In genomic region chr5:119063579-119064379, GRCh38 we compare ENCODE assay signal across 1 cellular context.
A peak's percentile ranks its signal among the peaks of the same experiment; 100 is the strongest.
TF ChIP-seq lines count a peak whose summit lies in the region.

No MANE protein-coding gene starts in this region.

TF ChIP-seq in K562, 482 proteins besides CTCF, POLR2A, EP300 and RAD21 (continued from another document and continues in another):
- no peak for TF ChIP-seq POLR2H (tag; IDR thresholded peaks at IDR 0.05; ENCODE audit: low read depth)
- no peak for TF ChIP-seq HMGN3 (IDR thresholded peaks at IDR 0.05; ENCODE audit: borderline replicate concordance, extremely low read depth, insufficient read length, low read depth, low read length)
- no peak for TF ChIP-seq ZNF134 (CRISPR knock-in tag; conservative IDR thresholded peaks at IDR 0.05)
- no peak for TF ChIP-seq CREM (IDR thresholded peaks at IDR 0.05; ENCODE audit: low read depth)
- peak; percentile 59 for TF ChIP-seq MEIS2 (IDR thresholded peaks at IDR 0.05; ENCODE audit: partially characterized antibody)
- TF ChIP-seq ZNF124 (CRISPR knock-in tag; IDR thresholded peaks at IDR 0.05) = no peak
- TF ChIP-seq SRSF3 (IDR thresholded peaks at IDR 0.05; ENCODE audit: insufficient read depth, low read length) = no peak
- TF ChIP-seq SIRT6 (IDR thresholded peaks at IDR 0.05; ENCODE audit: low read depth, low read length) = no peak
- peak; percentile 88 for TF ChIP-seq EGR1 (conservative IDR thresholded peaks at IDR 0.05)
- peak in 1 of 2 experiments; percentile 71; a peak in 1 of 4 replicates for TF ChIP-seq RCOR1 (IDR thresholded peaks at IDR 0.05; ENCODE audit: borderline replicate concordance in 1 of 2, low read depth in 2 of 2, low read length in 2 of 2)
- TF ChIP-seq TOE1 (IDR thresholded peaks at IDR 0.05; ENCODE audit: borderline replicate concordance) = no peak
- TF ChIP-seq TOE1 (CRISPR knock-in tag; IDR thresholded peaks at IDR 0.05; ENCODE audit: borderline replicate concordance, low read depth) = no peak
- TF ChIP-seq ZNF354B (CRISPR knock-in tag; IDR thresholded peaks at IDR 0.05) = no peak
- TF ChIP-seq HMG20A (CRISPR knock-in tag; conservative IDR thresholded peaks at IDR 0.05) = no peak
- no peak for TF ChIP-seq ZNF41 (CRISPR knock-in tag; conservative IDR thresholded peaks at IDR 0.05)
- TF ChIP-seq CBX5 (IDR thresholded peaks at IDR 0.05; ENCODE audit: borderline replicate concordance, low read depth) = no peak
- TF ChIP-seq NFYB (IDR thresholded peaks at IDR 0.05; ENCODE audit: extremely low read depth, insufficient read length) = no peak
- peak; percentile 25; the same call in 1 of the 2 replicates for TF ChIP-seq JUND (IDR thresholded peaks at IDR 0.05; ENCODE audit: borderline replicate concordance, low read depth, low read length)
- TF ChIP-seq JUND (tag; IDR thresholded peaks at IDR 0.05; ENCODE audit: borderline replicate concordance, low read depth, low read length) = no peak
- no peak for TF ChIP-seq HINFP (tag; conservative IDR thresholded peaks at IDR 0.05; ENCODE audit: low read depth)
- TF ChIP-seq CEBPG (CRISPR knock-in tag; IDR thresholded peaks at IDR 0.05) = no peak
- TF ChIP-seq CEBPG (tag; conservative IDR thresholded peaks at IDR 0.05 in 1 of 2, IDR thresholded peaks at IDR 0.05 in 1 of 2) = peak in 1 of 2 experiments; percentile 55; a peak in 2 of 4 replicates
- no peak for TF ChIP-seq ZNF121 (CRISPR knock-in tag; conservative IDR thresholded peaks at IDR 0.05)
- peak; percentile 45; the same call in 1 of the 2 replicates for TF ChIP-seq DPF2 (IDR thresholded peaks at IDR 0.05)
- no peak for TF ChIP-seq ZNF12 (CRISPR knock-in tag; IDR thresholded peaks at IDR 0.05)
- no peak for TF ChIP-seq SMARCB1 (IDR thresholded peaks at IDR 0.05; ENCODE audit: insufficient read length, low read depth)
- TF ChIP-seq KLF16 (IDR thresholded peaks at IDR 0.05) = no peak
- TF ChIP-seq ZNF212 (CRISPR knock-in tag; IDR thresholded peaks at IDR 0.05) = no peak
- no peak for TF ChIP-seq THRB (CRISPR knock-in tag; conservative IDR thresholded peaks at IDR 0.05)
- no peak for TF ChIP-seq ZNF589 (CRISPR knock-in tag; IDR thresholded peaks at IDR 0.05; ENCODE audit: low read depth)
- no peak for TF ChIP-seq RBM25 (IDR thresholded peaks at IDR 0.05; ENCODE audit: low read depth, low read length, severe bottlenecking)
- TF ChIP-seq FOXK2 (conservative IDR thresholded peaks at IDR 0.05 in 1 of 2, IDR thresholded peaks at IDR 0.05 in 1 of 2; ENCODE audit: low read depth in 2 of 2) = no peak
- TF ChIP-seq BCOR (IDR thresholded peaks at IDR 0.05) = no peak
- peak; percentile 46; the same call in 1 of the 2 replicates for TF ChIP-seq TEAD4 (IDR thresholded peaks at IDR 0.05; ENCODE audit: low read length)
- no peak for TF ChIP-seq TEAD4 (CRISPR knock-in tag; IDR thresholded peaks at IDR 0.05; ENCODE audit: borderline replicate concordance)
- TF ChIP-seq FIP1L1 (IDR thresholded peaks at IDR 0.05; ENCODE audit: low read depth, low read length, poor library complexity, severe bottlenecking) = no peak
- no peak for TF ChIP-seq ZNF174 (CRISPR knock-in tag; IDR thresholded peaks at IDR 0.05)
- peak in 1 of 2 experiments; percentile 48 for TF ChIP-seq NCOA2 (IDR thresholded peaks at IDR 0.05; ENCODE audit: partially characterized antibody in 2 of 2)
- TF ChIP-seq ZNF445 (CRISPR knock-in tag; IDR thresholded peaks at IDR 0.05; ENCODE audit: low read depth) = no peak
- peak; percentile 26; the same call in 1 of the 2 replicates for TF ChIP-seq BHLHE40 (IDR thresholded peaks at IDR 0.05; ENCODE audit: low read length)
- no peak for TF ChIP-seq MCM5 (IDR thresholded peaks at IDR 0.05; ENCODE audit: low read depth)
- TF ChIP-seq CEBPB (tag; IDR thresholded peaks at IDR 0.05) = no peak
- no peak for TF ChIP-seq ZNF551 (CRISPR knock-in tag; IDR thresholded peaks at IDR 0.05)
- TF ChIP-seq NR1H2 (CRISPR knock-in tag; IDR thresholded peaks at IDR 0.05) = no peak
- no peak for TF ChIP-seq ETS2 (tag; IDR thresholded peaks at IDR 0.05; ENCODE audit: borderline replicate concordance, poor library complexity, severe bottlenecking)
- TF ChIP-seq VEZF1 (CRISPR knock-in tag; IDR thresholded peaks at IDR 0.05) = peak; percentile 42; the same call in 1 of the 2 replicates
- no peak for TF ChIP-seq TAF7 (tag; IDR thresholded peaks at IDR 0.05)
- no peak for TF ChIP-seq HOMEZ (CRISPR knock-in tag; IDR thresholded peaks at IDR 0.05)
- no peak for TF ChIP-seq IRF2 (CRISPR knock-in tag; IDR thresholded peaks at IDR 0.05)
- peak; percentile 18; the same call in 1 of the 2 replicates for TF ChIP-seq CBFA2T3 (IDR thresholded peaks at IDR 0.05)
- TF ChIP-seq HEY1 (CRISPR knock-in tag; IDR thresholded peaks at IDR 0.05; ENCODE audit: borderline replicate concordance) = no peak
- TF ChIP-seq SMARCE1 (IDR thresholded peaks at IDR 0.05) = peak; percentile 47; the same call in 1 of the 2 replicates
- no peak for TF ChIP-seq NR2C1 (IDR thresholded peaks at IDR 0.05)
- TF ChIP-seq NR2C1 (tag; IDR thresholded peaks at IDR 0.05) = no peak
- no peak for TF ChIP-seq CTCFL (IDR thresholded peaks at IDR 0.05; ENCODE audit: borderline replicate concordance, insufficient read depth, low read depth, low read length, poor library complexity, severe bottlenecking)
- no peak for TF ChIP-seq SREBF2 (CRISPR knock-in tag; IDR thresholded peaks at IDR 0.05)
- TF ChIP-seq RFX1 (IDR thresholded peaks at IDR 0.05) = peak; percentile 16; the same call in 1 of the 2 replicates
- TF ChIP-seq SMARCA4 (IDR thresholded peaks at IDR 0.05) = peak; percentile 39; the same call in 1 of the 2 replicates
- TF ChIP-seq COPS2 (conservative IDR thresholded peaks at IDR 0.05) = no peak
- TF ChIP-seq TRIM28 (IDR thresholded peaks at IDR 0.05) = no peak
- no peak for TF ChIP-seq NCOA1 (IDR thresholded peaks at IDR 0.05; ENCODE audit: low read depth)
- no peak for TF ChIP-seq HDAC3 (IDR thresholded peaks at IDR 0.05; ENCODE audit: borderline replicate concordance, partially characterized antibody)
- no peak for TF ChIP-seq MLX (CRISPR knock-in tag; conservative IDR thresholded peaks at IDR 0.05)
- no peak for TF ChIP-seq ELK1 (CRISPR knock-in tag; IDR thresholded peaks at IDR 0.05)
- no peak for TF ChIP-seq SMARCA5 (IDR thresholded peaks at IDR 0.05)
- no peak for TF ChIP-seq NFRKB (IDR thresholded peaks at IDR 0.05; ENCODE audit: low read depth)
- no peak for TF ChIP-seq SMC3 (conservative IDR thresholded peaks at IDR 0.05; ENCODE audit: insufficient read depth, low read depth, low read length)
- no peak for TF ChIP-seq ZBTB9 (CRISPR knock-in tag; IDR thresholded peaks at IDR 0.05)
- TF ChIP-seq FOXJ2 (tag; IDR thresholded peaks at IDR 0.05) = no peak
- TF ChIP-seq STAT6 (CRISPR knock-in tag; IDR thresholded peaks at IDR 0.05) = no peak
- TF ChIP-seq DNMT1 (IDR thresholded peaks at IDR 0.05) = no peak
